ENCODE assay signal across 9 cellular contexts in genomic region chr12:563250-563781, GRCh38.
DNase-seq lines count a peak whose midpoint lies in the region; ATAC-seq and TF ChIP-seq lines count a peak whose summit lies in the region.
"Had no signal": no experiment of that assay in that cellular context is flagged by ENCODE, and none has a peak within 500 bp of the region (broad histone marks: within the 10 kb centered on the region; RNA-seq: fewer than 3 reads in every experiment).

No MANE protein-coding gene starts in this region.

- H3K9ac ChIP-seq in Loucy (ENCODE audit: low read depth, low read length, poor library complexity, severe bottlenecking) (peak overlapping the region; percentile 81), Karpas-422 (ENCODE audit: low read length) (no peak overlapping the region)

- H3K4me3 ChIP-seq in AG10803 (ENCODE audit: low read length) = no peak overlapping the region
- peak overlapping the region; percentile 72 for H3K4me3 ChIP-seq in Loucy (ENCODE audit: low read length, poor library complexity, severe bottlenecking)
- no peak overlapping the region for H3K4me3 ChIP-seq in lower lobe of right lung
- H3K4me3 ChIP-seq in Karpas-422 (ENCODE audit: low read length) = no peak overlapping the region
- no peak overlapping the region for H3K4me3 ChIP-seq in OCI-LY7 (ENCODE audit: low read depth, low read length, poor library complexity, severe bottlenecking)

- TF ChIP-seq CTCF in AG10803 (conservative IDR thresholded peaks at IDR 0.05; ENCODE audit: low read length) (no peak), Loucy (conservative IDR thresholded peaks at IDR 0.05; ENCODE audit: low read length) (no peak), lower lobe of right lung (IDR thresholded peaks at IDR 0.05) (no peak), OCI-LY7 (conservative IDR thresholded peaks at IDR 0.05; ENCODE audit: low read length) (no peak)

- H3K9me3 ChIP-seq in Loucy (ENCODE audit: insufficient read depth, low read depth, low read length) = no peaks in the 10 kb centered on the region
- no peaks in the 10 kb centered on the region for H3K9me3 ChIP-seq in lower lobe of right lung
- H3K9me3 ChIP-seq in Karpas-422 (ENCODE audit: low read length) = no peaks in the 10 kb centered on the region
- H3K9me3 ChIP-seq in OCI-LY7 (ENCODE audit: low read length) = no peaks in the 10 kb centered on the region

- no TSS peak for BruUV-seq in OCI-LY7 (replicated peaks; lab: Mats Ljungman, UMichigan)

- H4K20me1 ChIP-seq in Loucy (ENCODE audit: insufficient read depth, low read length, poor library complexity, severe bottlenecking) (no peaks in the 10 kb centered on the region), Karpas-422 (ENCODE audit: insufficient read depth, low read depth, low read length) (no peaks in the 10 kb centered on the region), OCI-LY7 (ENCODE audit: insufficient read depth, low read length) (no peaks in the 10 kb centered on the region)

- CTCF ChIA-PET in OCI-LY7 (lab: Charles Lee; ENCODE audit: unreplicated experiment) = no interaction called here

- H3K9me2 ChIP-seq in Loucy (replicated peaks; ENCODE audit: low read depth, low read length) = no peaks in the 10 kb centered on the region
- H3K9me2 ChIP-seq in Karpas-422 (replicated peaks; ENCODE audit: insufficient read depth, low read length) = no peaks in the 10 kb centered on the region
- no peaks in the 10 kb centered on the region for H3K9me2 ChIP-seq in OCI-LY7 (ENCODE audit: insufficient read depth, low read length)

- H3K36me3 ChIP-seq in Loucy (ENCODE audit: insufficient read depth, low read length) (no peaks in the 10 kb centered on the region), lower lobe of right lung (no peaks in the 10 kb centered on the region), Karpas-422 (ENCODE audit: insufficient read depth, low read length) (no peaks in the 10 kb centered on the region), OCI-LY7 (ENCODE audit: insufficient read depth, low read length) (no peaks in the 10 kb centered on the region)

- no peaks in the 10 kb centered on the region for H3K27me3 ChIP-seq in Loucy (ENCODE audit: insufficient read depth, low read length, poor library complexity, severe bottlenecking)
- H3K27me3 ChIP-seq in lower lobe of right lung (ENCODE audit: low read depth) = no peaks in the 10 kb centered on the region
- H3K27me3 ChIP-seq in Karpas-422 (ENCODE audit: low read length) = no peaks in the 10 kb centered on the region

- intact Hi-C loops in lower lobe of right lung (cut with DNase I) (no loop called here), OCI-LY7 (cut with micrococcal nuclease; ENCODE audit: unreplicated experiment) (no loop called here)

- H3K79me2 ChIP-seq in Loucy (ENCODE audit: insufficient read depth, low read length) (peaks cover 19% of the 10 kb centered on the region; the same call in 1 of the 2 replicates), Karpas-422 (ENCODE audit: low read length) (no peaks in the 10 kb centered on the region), OCI-LY7 (ENCODE audit: insufficient read depth, low read depth, low read length) (no peaks in the 10 kb centered on the region)

- H3K27ac ChIP-seq in lower lobe of right lung = peak overlapping the region; percentile 78
- no peak overlapping the region for H3K27ac ChIP-seq in Karpas-422 (ENCODE audit: low read length)
- H3K27ac ChIP-seq in OCI-LY7 (ENCODE audit: low read depth, low read length, poor library complexity, severe bottlenecking) = no peak overlapping the region
- H3K27ac ChIP-seq: C4-2B had no signal

- POLR2A ChIA-PET in OCI-LY7 (lab: Charles Lee) = no interaction called here

- ATAC-seq in lower lobe of right lung (peak in 1 of 2 donors; percentile 14), GM21786 (IDR thresholded peaks at IDR 0.05; ENCODE audit: unreplicated experiment) (no peak)

- H2AFZ ChIP-seq in Loucy (ENCODE audit: low read length) = peak overlapping the region; percentile 32; the same call in 1 of the 2 replicates
- H2AFZ ChIP-seq in Karpas-422 (ENCODE audit: low read length) = no peak overlapping the region
- H2AFZ ChIP-seq in OCI-LY7 (ENCODE audit: low read length) = no peak overlapping the region

- DNase-seq in AG10803 (ENCODE audit: low read depth) = peak; percentile 40
- peak; percentile 36 for DNase-seq in activated T-cell treated with anti-CD3 and anti-CD28 coated beads for 4 hours
- DNase-seq in lower lobe of right lung = no peak
- DNase-seq in Karpas-422 = no peak
- DNase-seq in OCI-LY7 (ENCODE audit: low spot score) = no peak
- no peak for DNase-seq in OCI-M1 (lab: John Stamatoyannopoulos, UW)

- H3K4me2 ChIP-seq in Loucy (ENCODE audit: low read depth, low read length, poor library complexity, severe bottlenecking) = peak overlapping the region; percentile 93
- H3K4me2 ChIP-seq in Karpas-422 (ENCODE audit: low read depth, low read length, poor library complexity, severe bottlenecking) = no peak overlapping the region
- H3K4me2 ChIP-seq in OCI-LY7 (ENCODE audit: low read length) = no peak overlapping the region

- peaks cover 4% of the 10 kb centered on the region; the same call in 1 of the 2 replicates for H3F3A ChIP-seq in Loucy (ENCODE audit: low read depth)

- H3K4me1 ChIP-seq in Loucy (ENCODE audit: insufficient read depth, low read length, poor library complexity, severe bottlenecking) (peaks cover 64% of the 10 kb centered on the region), lower lobe of right lung (peaks cover 20% of the 10 kb centered on the region), Karpas-422 (ENCODE audit: low read length) (peaks cover 11% of the 10 kb centered on the region), OCI-LY7 (ENCODE audit: insufficient read depth, low read length, poor library complexity, severe bottlenecking) (peaks cover 7% of the 10 kb centered on the region)

Comparison
In these comparisons a context has a peak if more than half of its experiments do, and no peak if none do; other contexts are left out.
1. DNase-seq: peak in AG10803 (single experiment) and activated T-cell treated with anti-CD3 and anti-CD28 coated beads for 4 hours (single experiment); none in lower lobe of right lung (single experiment), Karpas-422 (single experiment), OCI-LY7 (single experiment) and OCI-M1 (single experiment).